ENCODE assay signal across 32 cellular contexts in genomic region chr16:79547085-79547484, GRCh38.
"Had no signal": no experiment of that assay in that cellular context is flagged by ENCODE, and none has a peak within 500 bp of the region (broad histone marks: within the 10 kb centered on the region; RNA-seq: fewer than 3 reads in every experiment).

No MANE protein-coding gene starts in this region.

- H3K27me3 ChIP-seq: neutrophil, ovary, stomach, thyroid gland, tibial nerve, upper lobe of right lung, vagina had no signal

- H3K27ac ChIP-seq: neutrophil, ovary, parathyroid adenoma, psoas muscle, skin epidermis, spleen, stomach, thoracic aorta, thyroid gland, tibial nerve, upper lobe of right lung, vagina had no signal

- H3K4me2 ChIP-seq: smooth muscle cell had no signal

- DNase-seq: naive B cell; naive thymus-derived CD8-positive, alpha-beta T cell; nephron progenitor cell; nucleus accumbens; ovary; posterior cingulate gyrus; psoas muscle; right cardiac atrium; spleen; stimulated activated CD4-positive, alpha-beta T cell treated with anti-CD3 and anti-CD28 coated beads, Interleukin-12 subunit alpha, Interleukin-12 subunit beta, amount 100 ng/mL, for 4 hours; stimulated activated CD4-positive, alpha-beta T cell treated with anti-CD3 and anti-CD28 coated beads, Interleukin-1b, Interleukin-23, amount 100 ng/mL, for 48 hours; stimulated activated CD4-positive, alpha-beta T cell treated with anti-CD3 and anti-CD28 coated beads, Interleukin-4, amount 100 ng/mL, for 1 hour; stimulated activated CD4-positive, alpha-beta T cell treated with anti-CD3 and anti-CD28 coated beads, Interleukin-4, amount 100 ng/mL, for 4 hours; stimulated activated CD8-positive, alpha-beta memory T cell treated with anti-CD3 and anti-CD28 coated beads, Interleukin-4, amount 100 ng/mL, for 48 hours; stimulated activated naive B cell treated with anti-CD40 and anti-IgM and Interleukin-4, amounts not matched to agents 10 μg/mL and 1 μg/mL and 100 μg/mL, for 72 hours; stimulated activated naive CD4-positive, alpha-beta T cell treated with Interleukin-2 at 50 U/mL for 16 hours; stomach; thyroid gland; upper lobe of right lung had no signal

- H3K4me3 ChIP-seq: ovary, psoas muscle, skin epidermis, smooth muscle cell, spleen, stomach, thoracic aorta, thyroid gland, tibial nerve, upper lobe of right lung, vagina had no signal

- H3K4me1 Mint-ChIP-seq: naive B cell; naive thymus-derived CD8-positive, alpha-beta T cell; nephron progenitor cell; neural crest cell; stimulated activated naive B cell treated with anti-CD40 and anti-IgM and Interleukin-4, amounts not matched to agents 10 μg/mL and 1 μg/mL and 100 μg/mL, for 72 hours had no signal

- H3K27ac Mint-ChIP-seq: naive B cell; naive thymus-derived CD8-positive, alpha-beta T cell; natural killer cell treated with Interleukin-12 subunit alpha and Interleukin-12 subunit beta and Interleukin-15 and Interleukin-18, amount 100 ng/mL, for 72 hours; nephron progenitor cell; progenitor cell of endocrine pancreas; stimulated activated naive B cell treated with anti-CD40 and anti-IgM and Interleukin-4, amounts not matched to agents 10 μg/mL and 1 μg/mL and 100 μg/mL, for 72 hours; stimulated activated naive CD8-positive, alpha-beta T cell treated with anti-CD3 and anti-CD28 coated beads, Interleukin-15, Interleukin-2, amounts not matched to agents 100 ng/mL and 50 ng/mL, for 24 hours; type B pancreatic cell had no signal

- H3K4me1 ChIP-seq: parathyroid adenoma, stomach, tibial nerve, upper lobe of right lung, vagina had no signal

- ATAC-seq: naive thymus-derived CD8-positive, alpha-beta T cell; psoas muscle; right cardiac atrium; sciatic nerve; stimulated activated naive B cell treated with anti-CD40 and anti-IgM and Interleukin-4, amounts not matched to agents 10 μg/mL and 1 μg/mL and 100 μg/mL, for 72 hours; upper lobe of right lung had no signal

- H3K79me2 ChIP-seq: parathyroid adenoma had no signal

- H3K4me3 Mint-ChIP-seq: naive B cell; naive thymus-derived CD8-positive, alpha-beta T cell; natural killer cell treated with Interleukin-12 subunit alpha and Interleukin-12 subunit beta and Interleukin-15 and Interleukin-18, amount 100 ng/mL, for 72 hours; nephron progenitor cell; neural crest cell; stimulated activated naive B cell treated with anti-CD40 and anti-IgM and Interleukin-4, amounts not matched to agents 10 μg/mL and 1 μg/mL and 100 μg/mL, for 72 hours; stimulated activated naive CD8-positive, alpha-beta T cell treated with anti-CD3 and anti-CD28 coated beads, Interleukin-15, Interleukin-2, amounts not matched to agents 100 ng/mL and 50 ng/mL, for 24 hours; type B pancreatic cell had no signal

- H3K9me3 ChIP-seq: neutrophil, ovary, psoas muscle, spleen, stomach, thoracic aorta, thyroid gland, tibial nerve, upper lobe of right lung, vagina had no signal

- H3K36me3 Mint-ChIP-seq: naive B cell; naive thymus-derived CD8-positive, alpha-beta T cell; natural killer cell treated with Interleukin-12 subunit alpha and Interleukin-12 subunit beta and Interleukin-15 and Interleukin-18, amount 100 ng/mL, for 72 hours; stimulated activated naive B cell treated with anti-CD40 and anti-IgM and Interleukin-4, amounts not matched to agents 10 μg/mL and 1 μg/mL and 100 μg/mL, for 72 hours; type B pancreatic cell had no signal

- H3K9ac ChIP-seq: parathyroid adenoma had no signal

- H2AFZ ChIP-seq: parathyroid adenoma had no signal

- H3K36me3 ChIP-seq: neutrophil, ovary, spleen, stomach, thoracic aorta, thyroid gland, tibial nerve, upper lobe of right lung, vagina had no signal

- H3K9me3 Mint-ChIP-seq: naive B cell; naive thymus-derived CD8-positive, alpha-beta T cell; natural killer cell treated with Interleukin-12 subunit alpha and Interleukin-12 subunit beta and Interleukin-15 and Interleukin-18, amount 100 ng/mL, for 72 hours; nephron progenitor cell; neural crest cell; stimulated activated naive B cell treated with anti-CD40 and anti-IgM and Interleukin-4, amounts not matched to agents 10 μg/mL and 1 μg/mL and 100 μg/mL, for 72 hours; stimulated activated naive CD8-positive, alpha-beta T cell treated with anti-CD3 and anti-CD28 coated beads, Interleukin-15, Interleukin-2, amounts not matched to agents 100 ng/mL and 50 ng/mL, for 24 hours; type B pancreatic cell had no signal
